ENCODE assay signal across 26 cellular contexts in genomic region chr4:102165584-102165983, GRCh38.
"Had no signal": no experiment of that assay in that cellular context is flagged by ENCODE, and none has a peak within 500 bp of the region (broad histone marks: within the 10 kb centered on the region; RNA-seq: fewer than 3 reads in every experiment).

No MANE protein-coding gene starts in this region.

- H3K4me3 ChIP-seq: colonic mucosa, esophagus squamous epithelium, gastrocnemius medialis, heart right ventricle, left lung, lower lobe of right lung, mucosa of descending colon had no signal

- H3K27ac Mint-ChIP-seq: dendritic cell treated with granulocyte-macrophage colony-stimulating factor and Interleukin-4, amounts not matched to agents 40 ng/mL and 50 ng/mL, for 4 days; effector memory CD8-positive, alpha-beta T cell; endodermal cell; mesothelial cell of epicardium; naive B cell; naive thymus-derived CD8-positive, alpha-beta T cell had no signal

- H3K4me1 Mint-ChIP-seq: naive B cell; naive thymus-derived CD8-positive, alpha-beta T cell had no signal

- H3K27me3 ChIP-seq: colonic mucosa, esophagus squamous epithelium, gastrocnemius medialis, heart right ventricle, left lung had no signal

- H3K4me3 Mint-ChIP-seq: dendritic cell treated with granulocyte-macrophage colony-stimulating factor and Interleukin-4, amounts not matched to agents 40 ng/mL and 50 ng/mL, for 4 days; effector memory CD8-positive, alpha-beta T cell; endodermal cell; mesothelial cell of epicardium; naive B cell; naive thymus-derived CD8-positive, alpha-beta T cell had no signal

- H3K27me3 Mint-ChIP-seq: dendritic cell treated with granulocyte-macrophage colony-stimulating factor and Interleukin-4, amounts not matched to agents 40 ng/mL and 50 ng/mL, for 4 days; naive B cell; naive thymus-derived CD8-positive, alpha-beta T cell had no signal

- ATAC-seq: effector memory CD8-positive, alpha-beta T cell; esophagus mucosa; gastrocnemius medialis; heart right ventricle; left cardiac atrium; left lung; left ventricle myocardium superior; lower lobe of right lung; mucosa of descending colon; naive thymus-derived CD8-positive, alpha-beta T cell had no signal

- H3K36me3 Mint-ChIP-seq: naive B cell; naive thymus-derived CD8-positive, alpha-beta T cell had no signal

- H3K4me1 ChIP-seq: colonic mucosa, esophagus squamous epithelium, gastrocnemius medialis, heart right ventricle, left lung, lower lobe of right lung had no signal

- H3K36me3 ChIP-seq: colonic mucosa, esophagus squamous epithelium, gastrocnemius medialis, heart right ventricle, left lung, lower lobe of right lung had no signal

- DNase-seq: colonic mucosa; cortex of kidney; effector CD8-positive, alpha-beta T cell; effector memory CD8-positive, alpha-beta T cell; endodermal cell; erythroblast; esophagus squamous epithelium; foreskin fibroblast; foreskin melanocyte; gastrocnemius medialis; glutamatergic neuron; head of caudate nucleus; heart right ventricle; hypothalamus; left cardiac atrium; left ventricle myocardium superior; lower lobe of right lung; mesenchymal stem cell; mucosa of descending colon; naive B cell; naive thymus-derived CD8-positive, alpha-beta T cell had no signal

- H3K9me3 Mint-ChIP-seq: effector memory CD8-positive, alpha-beta T cell; naive thymus-derived CD8-positive, alpha-beta T cell had no signal

- H3K9me3 ChIP-seq: colonic mucosa, esophagus squamous epithelium, gastrocnemius medialis, left lung, lower lobe of right lung, mucosa of descending colon had no signal

- H3K27ac ChIP-seq: colonic mucosa, epithelial cell of prostate, esophagus squamous epithelium, gastrocnemius medialis, heart right ventricle, left lung, lower lobe of right lung had no signal
